Comparison of ENCODE assay signal across 8 cellular contexts in genomic region chr15:92653836-92654524, GRCh38. TPM values are rescaled to one million over a fixed set of nuclear protein-coding genes. Genes with fewer than 3 reads are reported as not detected.
DNase-seq lines count a peak whose midpoint lies in the region; ATAC-seq, FAIRE-seq and TF ChIP-seq lines count a peak whose summit lies in the region.

No MANE protein-coding gene starts in this region.

- peak overlapping the region; percentile 65 for H3K4me3 ChIP-seq in GM12878
- peak overlapping the region; percentile 1 to 14 for H3K4me3 ChIP-seq in mucosa of rectum (ENCODE audit: low read length in 2 of 2)

- H3K36me3 ChIP-seq in GM12878 (ENCODE audit: control insufficient read depth in 2 of 2, insufficient read depth in 2 of 2, low read length in 1 of 2) (no peaks in the 10 kb centered on the region; a peak in 1 of 4 replicates), mucosa of rectum (ENCODE audit: control insufficient read depth in 2 of 2, insufficient read depth in 2 of 2, low read length in 2 of 2) (no peaks in the 10 kb centered on the region)

- SMC1A ChIA-PET in GM12878 (lab: Charles Lee; ENCODE audit: uncharacterized antibody, unreplicated experiment): interaction anchor here (0.5 to 3.4 kb wide), 5 partner anchors 10 to 566 kb away, joined by 3 to 15 read pairs (median 4); no protein-coding TSS in a partner anchor

- H3K9me3 ChIP-seq in GM12878 (replicated peaks; ENCODE audit: control insufficient read depth, insufficient read depth, low read length): peaks cover 6% of the 10 kb centered on the region; the same call in 2 of the 3 replicates
- no peaks in the 10 kb centered on the region for H3K9me3 ChIP-seq in mucosa of rectum (ENCODE audit: control insufficient read depth in 2 of 2, low read length in 2 of 2)

- peak; percentile 21; the same call in 1 of the 2 replicates for TF ChIP-seq RAD21 in GM12878 (IDR thresholded peaks at IDR 0.05; ENCODE audit: insufficient read depth, low read depth, low read length)

- peak overlapping the region; percentile 60 for H3K4me2 ChIP-seq in GM12878 (ENCODE audit: control insufficient read depth, insufficient read depth)

- H3K27me3 Mint-ChIP-seq in stimulated activated memory B cell treated with anti-CD40 and anti-IgM and Interleukin-4, amounts not matched to agents 10 μg/mL and 1 μg/mL and 100 μg/mL, for 72 hours: peaks cover 56% of the 10 kb centered on the region

- no peak for TF ChIP-seq POLR2A in GM12878 (IDR thresholded peaks at IDR 0.05; ENCODE audit: low read depth, low read length)

- intact Hi-C loops in GM12878 (cut with micrococcal nuclease; ENCODE audit: unreplicated experiment): loop anchor here (1.0 kb wide), 1 partner anchor 29 kb away; no protein-coding TSS in a partner anchor

- RAD21 ChIA-PET in GM12878 (lab: Charles Lee; ENCODE audit: unreplicated experiment): interaction anchor here (0.6 to 2.5 kb wide), 11 partner anchors 9 to 125 kb away, joined by 3 to 11 read pairs (median 4); no protein-coding TSS in a partner anchor

- CTCF ChIA-PET in GM12878 (lab: Yijun Ruan, JAX): interaction anchor here (1.0 to 1.7 kb wide), 7 partner anchors 9 to 62 kb away, joined by 3 to 7 read pairs (median 4); no protein-coding TSS in a partner anchor

- TF ChIP-seq EP300 in GM12878 (IDR thresholded peaks at IDR 0.05; ENCODE audit: borderline replicate concordance in 1 of 2, control insufficient read depth in 1 of 2, low read depth in 2 of 2, low read length in 2 of 2): no peak

- FAIRE-seq in D721Med (lab: Jason Lieb, UNC) (no peak), GM12878 (lab: Jason Lieb, UNC) (no peak)

- H3K27ac ChIP-seq in GM12878 (ENCODE audit: control insufficient read depth, insufficient read depth) (no peak overlapping the region), mucosa of rectum (ENCODE audit: low read depth in 2 of 2, low read length in 2 of 2) (peak overlapping the region; percentile 44)

- H3K9me3 Mint-ChIP-seq in stimulated activated memory B cell treated with anti-CD40 and anti-IgM and Interleukin-4, amounts not matched to agents 10 μg/mL and 1 μg/mL and 100 μg/mL, for 72 hours: peaks cover 3% of the 10 kb centered on the region

- WGBS in GM12878 (ENCODE audit: insufficient coverage, insufficient replicate concordance, low lambda C conversion rate, missing lambda C conversion rate): 55% methylated on average over 7 of the region's 7 CpGs

- no peaks in the 10 kb centered on the region for H3K36me3 Mint-ChIP-seq in stimulated activated memory B cell treated with anti-CD40 and anti-IgM and Interleukin-4, amounts not matched to agents 10 μg/mL and 1 μg/mL and 100 μg/mL, for 72 hours

- peaks cover 51% of the 10 kb centered on the region for H3K79me2 ChIP-seq in GM12878 (ENCODE audit: control insufficient read depth, insufficient read depth, low read length)

- in situ Hi-C loops in GM12878 (cut with MboI): loop anchor here (10.0 kb wide), 1 partner anchor 261 kb away; no protein-coding TSS in a partner anchor

- no peaks in the 10 kb centered on the region for H3K27me3 ChIP-seq in GM12878 (replicated peaks in 1 of 2; ENCODE audit: control insufficient read depth in 2 of 2, insufficient read depth in 2 of 2, low read length in 1 of 2)
- H3K27me3 ChIP-seq in mucosa of rectum (ENCODE audit: control insufficient read depth in 2 of 2, insufficient read depth in 2 of 2, low read length in 2 of 2): peaks cover 0 to 9% of the 10 kb centered on the region in 2 donors

- DNase-seq in D721Med (ENCODE audit: insufficient read length, low spot score) (no peak), NCI-H1105 (lab: John Stamatoyannopoulos, UW) (peak; percentile 30), GM12878 (ENCODE audit: low read depth, low spot score) (no peak), NCI-H1048 (lab: John Stamatoyannopoulos, UW) (no peak)
- DNase-seq in stimulated activated CD4-positive, alpha-beta T cell treated with anti-CD3 and anti-CD28 coated beads, Interleukin-4, amount 100 ng/mL, for 1 hour: no peak

- BruUV-seq in GM12878 (replicated peaks; lab: Mats Ljungman, UMichigan): TSS peak; percentile 50

- POLR2A ChIA-PET in GM12878 (lab: Charles Lee): interaction anchor here (0.7 to 5.6 kb wide), 2 partner anchors 10 to 11 kb away, joined by 3 to 25 read pairs; no protein-coding TSS in a partner anchor

- no peak overlapping the region for H3K27ac Mint-ChIP-seq in stimulated activated memory B cell treated with anti-CD40 and anti-IgM and Interleukin-4, amounts not matched to agents 10 μg/mL and 1 μg/mL and 100 μg/mL, for 72 hours

- H4K20me1 ChIP-seq in GM12878 (ENCODE audit: control insufficient read depth, insufficient read depth): no peaks in the 10 kb centered on the region

- H3K9ac ChIP-seq in GM12878 (ENCODE audit: control insufficient read depth, insufficient read depth, low read length): no peak overlapping the region
- no peak overlapping the region for H3K9ac ChIP-seq in mucosa of rectum (ENCODE audit: low read depth in 1 of 2, low read length in 2 of 2)

- H3K4me1 ChIP-seq in GM12878 (ENCODE audit: control insufficient read depth, insufficient read depth, low read length): peaks cover 4% of the 10 kb centered on the region; the same call in 1 of the 2 replicates
- H3K4me1 ChIP-seq in mucosa of rectum (ENCODE audit: control insufficient read depth in 2 of 2, insufficient read depth in 2 of 2, low read length in 2 of 2): peaks cover 5 to 16% of the 10 kb centered on the region in 2 donors

- no peak overlapping the region for H3K4me3 Mint-ChIP-seq in stimulated activated memory B cell treated with anti-CD40 and anti-IgM and Interleukin-4, amounts not matched to agents 10 μg/mL and 1 μg/mL and 100 μg/mL, for 72 hours

- TF ChIP-seq CTCF in D721Med (IDR thresholded peaks at IDR 0.05; ENCODE audit: insufficient read depth, missing control alignments) (peak; percentile 33), GM12878 (IDR thresholded peaks at IDR 0.05 in 2 of 3, conservative IDR thresholded peaks at IDR 0.05 in 1 of 3; ENCODE audit: control insufficient read depth in 2 of 3, extremely low read depth in 1 of 3, insufficient read depth in 1 of 3, low read depth in 3 of 3, low read length in 3 of 3) (peak in 1 of 3 experiments; percentile 43; a peak in 2 of 6 replicates)

- no peak overlapping the region for H2AFZ ChIP-seq in GM12878 (ENCODE audit: control insufficient read depth, low read depth, low read length)

- ATAC-seq in GM12878: peak; percentile 58
- no peak for ATAC-seq in HG02588 (IDR thresholded peaks at IDR 0.05; ENCODE audit: unreplicated experiment)
- no peak for ATAC-seq in stimulated activated memory B cell treated with anti-CD40 and anti-IgM and Interleukin-4, amounts not matched to agents 10 μg/mL and 1 μg/mL and 100 μg/mL, for 72 hours

- H3K4me1 Mint-ChIP-seq in stimulated activated memory B cell treated with anti-CD40 and anti-IgM and Interleukin-4, amounts not matched to agents 10 μg/mL and 1 μg/mL and 100 μg/mL, for 72 hours: peaks cover 6% of the 10 kb centered on the region

TF ChIP-seq in GM12878, 131 proteins besides CTCF, POLR2A, EP300 and RAD21:
- TF ChIP-seq IKZF2 (IDR thresholded peaks at IDR 0.05): peak in 1 of 2 experiments; percentile 31; a peak in 1 of 4 replicates
- peak; percentile 38; the same call in 1 of the 2 replicates for TF ChIP-seq HDGF (IDR thresholded peaks at IDR 0.05)
- no peak for TF ChIP-seq ZNF217 (IDR thresholded peaks at IDR 0.05)
TF ChIP-seq in GM12878: peak in this region for 2.

RNA-seq across cellular contexts. Expression of gene FAM174B, which starts 1.6 kb away (rescaled TPM):
- total RNA-seq in GM12878 (2013; cell fraction: nucleolus; rRNA removed): 19.8 and 20.0 TPM in 2 replicates
- total RNA-seq in GM12878 (2014; rRNA removed) (3.0 and 4.1 TPM in 2 replicates), GM12878 (2014; rRNA removed; fragmentation: Illumina TruSeq; extraction: Trizol) (2.8 and 3.9 TPM in 2 replicates), GM12878 (2021) (8.0 and 10.7 TPM in 2 replicates)
- polyA plus RNA-seq in GM12878 (2011; ENCODE audit: low read depth): 11.6 TPM
- polyA plus RNA-seq in GM12878 (2011; rRNA removed) (12.1 and 15.9 TPM in 2 replicates), GM12878 (2014; fragmentation: Illumina TruSeq; extraction: Trizol) (6.6 and 7.0 TPM in 2 replicates), GM12878 (2014; fragmentation: Nextera tagmentation; extraction: Ambion mirVana) (1 to 10 TPM in 1 of 2 experiments, under 1 TPM in 1; 0.71 to 2.4 TPM), GM12878 (2014; rRNA removed) (4.3 and 5.3 TPM in 2 replicates), GM12878 (2016; fragmentation: Nextera tagmentation; extraction: Ambion mirVana) (1 to 10 TPM; 4.1 to 6.5 TPM)
- polyA plus RNA-seq in GM12878 (2011; cell fraction: cytosol; rRNA removed): 12.6 and 20.8 TPM in 2 replicates
- polyA plus RNA-seq in GM12878 (2011; cell fraction: nucleus; rRNA removed): 5.0 and 7.8 TPM in 2 replicates
- 27.8 and 39.8 TPM in 2 replicates for polyA plus RNA-seq in GM12878 (2012)
- 20.9 and 22.8 TPM in 2 replicates for polyA minus RNA-seq in GM12878 (2011; rRNA and poly(A)+ RNA removed)
- 5.3 and 10.3 TPM in 2 replicates for polyA minus RNA-seq in GM12878 (2011; cell fraction: cytosol; rRNA and poly(A)+ RNA removed)
- 7.4 and 21.9 TPM in 2 replicates for polyA minus RNA-seq in GM12878 (2011; cell fraction: nucleus; rRNA and poly(A)+ RNA removed)
